13 cellular contexts compared by ENCODE assay signal in the genomic region with DNA sequence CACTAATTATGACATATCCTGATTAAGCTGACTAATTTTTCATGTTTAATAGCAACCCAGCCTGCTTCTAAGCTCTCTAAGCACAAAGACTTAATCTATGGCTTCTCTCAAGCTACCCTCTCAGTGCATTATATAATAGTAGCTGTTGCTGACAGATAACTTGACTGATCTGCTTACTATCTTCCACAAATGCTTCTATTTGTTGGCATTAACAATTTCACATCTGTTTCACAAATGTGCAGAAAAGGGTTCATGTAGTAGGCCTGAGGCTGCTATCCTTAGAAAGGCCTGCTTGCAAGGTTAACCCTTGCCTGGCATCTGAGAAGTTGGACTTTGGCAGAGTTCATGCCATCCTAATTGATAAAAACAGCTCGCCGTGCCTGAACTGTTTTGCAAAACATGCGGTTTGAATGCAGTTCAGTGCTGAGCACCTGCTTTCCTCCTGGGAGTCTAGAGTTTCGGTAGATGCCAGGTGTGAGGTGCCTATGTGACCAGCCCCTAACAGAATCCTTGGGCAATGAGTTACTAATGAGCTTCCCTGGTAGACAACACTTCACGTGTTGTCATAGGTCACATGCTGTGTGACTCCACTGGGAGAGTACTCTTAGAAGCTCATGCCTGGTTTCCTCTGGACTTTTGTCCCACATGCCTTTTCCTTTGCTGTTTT.
A peak's percentile ranks its signal among the peaks of the same experiment; 100 is the strongest.
DNase-seq lines count a peak whose midpoint lies in the region; ATAC-seq, FAIRE-seq and TF ChIP-seq lines count a peak whose summit lies in the region.
"Had no signal": no experiment of that assay in that cellular context is flagged by ENCODE, and none has a peak within 500 bp of the region (broad histone marks: within the 10 kb centered on the region; RNA-seq: fewer than 3 reads in every experiment).

No MANE protein-coding gene starts in this region.

- ATAC-seq in GM18870 (IDR thresholded peaks at IDR 0.05; ENCODE audit: unreplicated experiment) (peak; percentile 81), GM21825 (IDR thresholded peaks at IDR 0.05; ENCODE audit: unreplicated experiment) (peak; percentile 87), HG03521 (IDR thresholded peaks at IDR 0.05; ENCODE audit: unreplicated experiment) (peak; percentile 61), esophagus mucosa (no peak), left ventricle myocardium superior (no peak)
- ATAC-seq: mucosa of descending colon, Right ventricle myocardium inferior had no signal

- H3K4me1 ChIP-seq in SJCRH30 = no peaks in the 10 kb centered on the region
- H3K4me1 ChIP-seq in effector memory CD4-positive, alpha-beta T cell (ENCODE audit: control insufficient read depth, insufficient read depth, low read length, poor library complexity, severe bottlenecking) = peaks cover under 1% of the 10 kb centered on the region

- peak; percentile 50 for FAIRE-seq in bronchial epithelial cell (lab: Jason Lieb, UNC)

- intact Hi-C loops in left ventricle myocardium superior (cut with micrococcal nuclease) = no loop called here

- no peak for DNase-seq in bronchial epithelial cell (ENCODE audit: low read depth)
- no peak for DNase-seq in SJCRH30
- DNase-seq in effector memory CD4-positive, alpha-beta T cell = no peak
- DNase-seq in left ventricle myocardium superior = no peak
- DNase-seq: activated naive CD8-positive, alpha-beta T cell treated with anti-CD3 and anti-CD28 coated beads, Interleukin-2, amount 10 ng/mL, durations not matched to agents 7 days and 5 days; hippocampal formation; mucosa of descending colon; NCI-H146 had no signal

- H3K36me3 ChIP-seq in bronchial epithelial cell (ENCODE audit: control insufficient read depth, insufficient read depth, low read length) = peaks cover 1% of the 10 kb centered on the region
- peaks cover 7% of the 10 kb centered on the region; the same call in 1 of the 2 replicates for H3K36me3 ChIP-seq in SJCRH30
- H3K36me3 ChIP-seq in effector memory CD4-positive, alpha-beta T cell (ENCODE audit: control insufficient read depth, insufficient read depth, low read length) = peaks cover 31% of the 10 kb centered on the region

- H3K9me3 ChIP-seq in SJCRH30 (replicated peaks) = no peaks in the 10 kb centered on the region
- H3K9me3 ChIP-seq in effector memory CD4-positive, alpha-beta T cell (ENCODE audit: control insufficient read depth, low read length) = no peaks in the 10 kb centered on the region
- H3K9me3 ChIP-seq: mucosa of descending colon had no signal

- no peak overlapping the region for H3K4me3 ChIP-seq in bronchial epithelial cell (ENCODE audit: low read depth, low read length)
- H3K4me3 ChIP-seq in SJCRH30 = no peak overlapping the region
- no peak overlapping the region for H3K4me3 ChIP-seq in effector memory CD4-positive, alpha-beta T cell (ENCODE audit: insufficient read depth, low read depth, low read length, poor library complexity, severe bottlenecking)
- H3K4me3 ChIP-seq: mucosa of descending colon had no signal

- no peak overlapping the region for H3K27ac ChIP-seq in SJCRH30
- H3K27ac ChIP-seq in effector memory CD4-positive, alpha-beta T cell (ENCODE audit: insufficient read depth, low read length, poor library complexity, severe bottlenecking) = no peak overlapping the region

- no peak for TF ChIP-seq CTCF in bronchial epithelial cell (IDR thresholded peaks at IDR 0.05; ENCODE audit: insufficient read depth, low read length, severe bottlenecking)

- no peaks in the 10 kb centered on the region for H3K27me3 ChIP-seq in bronchial epithelial cell (ENCODE audit: control insufficient read depth, insufficient read depth, low read length)
- H3K27me3 ChIP-seq in SJCRH30 = no peaks in the 10 kb centered on the region
- H3K27me3 ChIP-seq in effector memory CD4-positive, alpha-beta T cell (replicated peaks; ENCODE audit: control insufficient read depth, insufficient read depth, low read length, poor library complexity, severe bottlenecking) = no peaks in the 10 kb centered on the region

Comparison
In these comparisons a context has a peak if more than half of its experiments do, and no peak if none do; other contexts are left out.
1. ATAC-seq: peak in GM18870 (single experiment), GM21825 (single experiment) and HG03521 (single experiment); none in esophagus mucosa (single experiment) and left ventricle myocardium superior (single experiment).